1 cellular context compared by ENCODE assay signal in the genomic region with DNA sequence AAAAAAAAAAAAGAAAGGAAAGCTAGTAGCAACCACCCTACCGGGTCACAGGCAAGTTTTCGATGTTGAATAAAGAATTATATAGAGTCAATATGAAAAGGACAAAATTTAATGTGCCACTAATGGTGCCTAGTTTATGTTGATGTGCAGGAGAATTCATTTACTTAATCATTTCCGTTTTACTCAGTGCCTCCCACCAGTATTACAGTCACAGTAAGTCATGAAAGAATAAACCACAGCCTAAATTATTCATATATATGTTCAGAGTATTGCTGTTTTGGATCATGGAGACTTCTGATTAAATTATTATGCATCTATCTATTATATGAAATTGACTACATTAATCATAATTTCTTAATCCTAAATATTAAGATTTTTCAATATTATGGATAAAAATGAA.
TF ChIP-seq lines count a peak whose summit lies in the region.

No MANE protein-coding gene starts in this region.

TF ChIP-seq in endothelial cell of umbilical vein, 7 proteins besides CTCF, POLR2A, EP300 and RAD21 (continued from another document):
- TF ChIP-seq, protein P1, sequence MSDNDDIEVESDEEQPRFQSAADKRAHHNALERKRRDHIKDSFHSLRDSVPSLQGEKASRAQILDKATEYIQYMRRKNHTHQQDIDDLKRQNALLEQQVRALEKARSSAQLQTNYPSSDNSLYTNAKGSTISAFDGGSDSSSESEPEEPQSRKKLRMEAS (IDR thresholded peaks at IDR 0.05; ENCODE audit: insufficient read depth, insufficient read length), result no peak
- no peak for TF ChIP-seq EZH2 (IDR thresholded peaks at IDR 0.05; ENCODE audit: borderline replicate concordance, low read depth, low read length, severe bottlenecking)
